26 cellular contexts compared by ENCODE assay signal in the genomic region with DNA sequence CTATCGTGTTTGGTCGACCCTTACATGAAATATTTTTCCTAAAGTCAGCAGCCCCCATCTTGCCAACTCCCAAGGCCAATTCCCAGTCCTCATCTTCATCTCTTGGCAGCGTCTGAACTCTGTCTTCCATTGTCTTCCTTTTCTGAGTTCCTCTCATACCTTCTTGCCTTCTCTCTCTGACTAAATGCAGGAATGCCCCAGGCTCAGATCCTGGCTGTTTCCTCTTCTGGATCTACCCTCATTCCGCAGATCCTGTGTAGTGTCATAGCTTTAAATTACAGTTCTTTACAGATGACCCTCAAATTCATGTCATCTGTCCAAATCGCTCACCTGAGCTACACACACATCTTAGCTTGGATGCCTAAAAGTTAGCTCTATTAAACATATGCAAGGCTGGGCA.
A peak's percentile ranks its signal among the peaks of the same experiment; 100 is the strongest.
DNase-seq lines count a peak whose midpoint lies in the region; ATAC-seq and TF ChIP-seq lines count a peak whose summit lies in the region.
"Had no signal": no experiment of that assay in that cellular context is flagged by ENCODE, and none has a peak within 500 bp of the region (broad histone marks: within the 10 kb centered on the region; RNA-seq: fewer than 3 reads in every experiment).

No MANE protein-coding gene starts in this region.

- no peak overlapping the region for H3K4me3 Mint-ChIP-seq in WTC11
- H3K4me3 Mint-ChIP-seq in nephron progenitor cell, result no peak overlapping the region
- H3K4me3 Mint-ChIP-seq: B cell; CD14-positive monocyte; CD4-positive, alpha-beta memory T cell; CD8-positive, alpha-beta memory T cell had no signal

- H3K36me3 ChIP-seq in BE2C (no peaks in the 10 kb centered on the region), SJCRH30 (no peaks in the 10 kb centered on the region)
- H3K36me3 ChIP-seq: BLaER1 had no signal

- H3K9me3 ChIP-seq in BE2C, result no peaks in the 10 kb centered on the region
- no peaks in the 10 kb centered on the region for H3K9me3 ChIP-seq in SJCRH30 (replicated peaks)
- H3K9me3 ChIP-seq: A549, BLaER1 had no signal

- peaks cover 31% of the 10 kb centered on the region for H3K4me1 Mint-ChIP-seq in WTC11
- peaks cover 9% of the 10 kb centered on the region for H3K4me1 Mint-ChIP-seq in nephron progenitor cell
- H3K4me1 Mint-ChIP-seq: B cell; CD14-positive monocyte; CD4-positive, alpha-beta memory T cell; CD4-positive, CD25-positive, alpha-beta regulatory T cell; CD8-positive, alpha-beta memory T cell had no signal

- CTCF ChIA-PET in WTC11 (lab: Charles Lee), result no interaction called here

- DNase-seq in ELF-1 (ENCODE audit: low read depth, low spot score) (peak; percentile 42), WTC11 (ENCODE audit: low spot score) (no peak), islet precursor cell (peak; percentile 58), nephron progenitor cell (no peak), BE2C (no peak), SJCRH30 (no peak), middle frontal gyrus (ENCODE audit: extremely low spot score, low spot score) (no peak)
- DNase-seq: AML-193; C1 segment of cervical spinal cord; CD4-positive, alpha-beta memory T cell; CD4-positive, CD25-positive, alpha-beta regulatory T cell; CD8-positive, alpha-beta memory T cell; COR-L47; DMS 273 treated with DMSO at 0.1 percent for 48 hours; DMS153; DMS53; DMS79; DND-41; EL; GF-D8 had no signal

- H3K27ac Mint-ChIP-seq in WTC11, result peak overlapping the region; percentile 1; the same call in 1 of the 2 replicates
- peak overlapping the region; percentile 0 for H3K27ac Mint-ChIP-seq in nephron progenitor cell
- H3K27ac Mint-ChIP-seq: B cell; CD14-positive monocyte; CD4-positive, alpha-beta memory T cell; CD4-positive, CD25-positive, alpha-beta regulatory T cell; CD8-positive, alpha-beta memory T cell had no signal

- ATAC-seq in WTC11 (peak; percentile 54; the same call in 1 of the 2 replicates), GM19351 (IDR thresholded peaks at IDR 0.05; ENCODE audit: unreplicated experiment) (no peak)
- ATAC-seq: A549 had no signal

- POLR2A ChIA-PET in WTC11 (lab: Charles Lee), result no interaction called here

- H3K27me3 Mint-ChIP-seq in WTC11 (ENCODE audit: low read depth) (no peaks in the 10 kb centered on the region; the same call in 1 of the 2 replicates), nephron progenitor cell (ENCODE audit: low read depth, poor library complexity) (peaks cover 5% of the 10 kb centered on the region)
- H3K27me3 Mint-ChIP-seq: CD4-positive, CD25-positive, alpha-beta regulatory T cell had no signal

- TF ChIP-seq CTCF in WTC11 (IDR thresholded peaks at IDR 0.05) (no peak), nephron progenitor cell (IDR thresholded peaks at IDR 0.05) (no peak), BE2C (IDR thresholded peaks at IDR 0.05; ENCODE audit: low read depth, low read length) (no peak)

- H3K9me3 Mint-ChIP-seq in WTC11 (0 out of 2 replicates have a peak, but pooled peaks cover 3% of the 10 kb centered on the region), nephron progenitor cell (peaks cover 31% of the 10 kb centered on the region)

- H3K27me3 ChIP-seq in BE2C (no peaks in the 10 kb centered on the region), SJCRH30 (no peaks in the 10 kb centered on the region)
- H3K27me3 ChIP-seq: BLaER1 had no signal

- H3K36me3 Mint-ChIP-seq in WTC11, result no peaks in the 10 kb centered on the region
- no peaks in the 10 kb centered on the region for H3K36me3 Mint-ChIP-seq in nephron progenitor cell (ENCODE audit: low read depth)
- H3K36me3 Mint-ChIP-seq: CD14-positive monocyte; CD4-positive, alpha-beta memory T cell; CD4-positive, CD25-positive, alpha-beta regulatory T cell; CD8-positive, alpha-beta memory T cell had no signal

- H3K4me1 ChIP-seq in BE2C, result no peaks in the 10 kb centered on the region
- H3K4me1 ChIP-seq in SJCRH30, result no peaks in the 10 kb centered on the region
- H3K4me1 ChIP-seq: A549, BLaER1 had no signal

- H3K27ac ChIP-seq in SJCRH30, result no peak overlapping the region
- H3K27ac ChIP-seq: 22Rv1, A549, BLaER1 had no signal

- H3K4me3 ChIP-seq in BE2C (ENCODE audit: low read depth, low read length) (no peak overlapping the region), SJCRH30 (no peak overlapping the region)
- H3K4me3 ChIP-seq: A549, BLaER1 had no signal

TF ChIP-seq in WTC11, 78 proteins besides CTCF, POLR2A, EP300 and RAD21 (continues in another document):
- TF ChIP-seq GRHL2 (CRISPR knock-in tag; IDR thresholded peaks at IDR 0.05; ENCODE audit: insufficient replicate concordance, severe bottlenecking), result no peak
- no peak for TF ChIP-seq HMGA2 (CRISPR knock-in tag; IDR thresholded peaks at IDR 0.05)
- no peak for TF ChIP-seq KAT7 (CRISPR knock-in tag; IDR thresholded peaks at IDR 0.05; ENCODE audit: borderline replicate concordance)
- no peak for TF ChIP-seq SMAD3 (CRISPR knock-in tag; IDR thresholded peaks at IDR 0.05; ENCODE audit: borderline replicate concordance)
- no peak for TF ChIP-seq OVOL2 (CRISPR knock-in tag; IDR thresholded peaks at IDR 0.05; ENCODE audit: borderline replicate concordance)
- no peak for TF ChIP-seq PRRX2 (CRISPR knock-in tag; IDR thresholded peaks at IDR 0.05)
- TF ChIP-seq, protein P1, sequence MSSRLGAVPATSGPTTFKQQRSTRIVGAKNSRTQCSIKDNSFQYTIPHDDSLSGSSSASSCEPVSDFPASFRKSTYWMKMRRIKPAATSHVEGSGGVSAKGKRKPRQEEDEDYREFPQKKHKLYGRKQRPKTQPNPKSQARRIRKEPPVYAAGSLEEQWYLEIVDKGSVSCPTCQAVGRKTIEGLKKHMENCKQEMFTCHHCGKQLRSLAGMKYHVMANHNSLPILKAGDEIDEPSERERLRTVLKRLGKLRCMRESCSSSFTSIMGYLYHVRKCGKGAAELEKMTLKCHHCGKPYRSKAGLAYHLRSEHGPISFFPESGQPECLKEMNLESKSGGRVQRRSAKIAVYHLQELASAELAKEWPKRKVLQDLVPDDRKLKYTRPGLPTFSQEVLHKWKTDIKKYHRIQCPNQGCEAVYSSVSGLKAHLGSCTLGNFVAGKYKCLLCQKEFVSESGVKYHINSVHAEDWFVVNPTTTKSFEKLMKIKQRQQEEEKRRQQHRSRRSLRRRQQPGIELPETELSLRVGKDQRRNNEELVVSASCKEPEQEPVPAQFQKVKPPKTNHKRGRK (CRISPR knock-in tag; IDR thresholded peaks at IDR 0.05; ENCODE audit: borderline replicate concordance), result no peak
- TF ChIP-seq RELA (CRISPR knock-in tag; IDR thresholded peaks at IDR 0.05; ENCODE audit: borderline replicate concordance), result no peak
- no peak for TF ChIP-seq JAZF1 (CRISPR knock-in tag; IDR thresholded peaks at IDR 0.05)
- TF ChIP-seq, protein P2, sequence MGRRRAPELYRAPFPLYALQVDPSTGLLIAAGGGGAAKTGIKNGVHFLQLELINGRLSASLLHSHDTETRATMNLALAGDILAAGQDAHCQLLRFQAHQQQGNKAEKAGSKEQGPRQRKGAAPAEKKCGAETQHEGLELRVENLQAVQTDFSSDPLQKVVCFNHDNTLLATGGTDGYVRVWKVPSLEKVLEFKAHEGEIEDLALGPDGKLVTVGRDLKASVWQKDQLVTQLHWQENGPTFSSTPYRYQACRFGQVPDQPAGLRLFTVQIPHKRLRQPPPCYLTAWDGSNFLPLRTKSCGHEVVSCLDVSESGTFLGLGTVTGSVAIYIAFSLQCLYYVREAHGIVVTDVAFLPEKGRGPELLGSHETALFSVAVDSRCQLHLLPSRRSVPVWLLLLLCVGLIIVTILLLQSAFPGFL (CRISPR knock-in tag; IDR thresholded peaks at IDR 0.05; ENCODE audit: borderline replicate concordance), result no peak
- TF ChIP-seq, protein P3, sequence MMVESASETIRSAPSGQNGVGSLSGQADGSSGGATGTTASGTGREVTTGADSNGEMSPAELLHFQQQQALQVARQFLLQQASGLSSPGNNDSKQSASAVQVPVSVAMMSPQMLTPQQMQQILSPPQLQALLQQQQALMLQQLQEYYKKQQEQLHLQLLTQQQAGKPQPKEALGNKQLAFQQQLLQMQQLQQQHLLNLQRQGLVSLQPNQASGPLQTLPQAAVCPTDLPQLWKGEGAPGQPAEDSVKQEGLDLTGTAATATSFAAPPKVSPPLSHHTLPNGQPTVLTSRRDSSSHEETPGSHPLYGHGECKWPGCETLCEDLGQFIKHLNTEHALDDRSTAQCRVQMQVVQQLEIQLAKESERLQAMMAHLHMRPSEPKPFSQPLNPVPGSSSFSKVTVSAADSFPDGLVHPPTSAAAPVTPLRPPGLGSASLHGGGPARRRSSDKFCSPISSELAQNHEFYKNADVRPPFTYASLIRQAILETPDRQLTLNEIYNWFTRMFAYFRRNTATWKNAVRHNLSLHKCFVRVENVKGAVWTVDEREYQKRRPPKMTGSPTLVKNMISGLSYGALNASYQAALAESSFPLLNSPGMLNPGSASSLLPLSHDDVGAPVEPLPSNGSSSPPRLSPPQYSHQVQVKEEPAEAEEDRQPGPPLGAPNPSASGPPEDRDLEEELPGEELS (CRISPR knock-in tag; IDR thresholded peaks at IDR 0.05), result no peak
- no peak for TF ChIP-seq GTF2I (CRISPR knock-in tag; conservative IDR thresholded peaks at IDR 0.05)
- TF ChIP-seq, protein P4, sequence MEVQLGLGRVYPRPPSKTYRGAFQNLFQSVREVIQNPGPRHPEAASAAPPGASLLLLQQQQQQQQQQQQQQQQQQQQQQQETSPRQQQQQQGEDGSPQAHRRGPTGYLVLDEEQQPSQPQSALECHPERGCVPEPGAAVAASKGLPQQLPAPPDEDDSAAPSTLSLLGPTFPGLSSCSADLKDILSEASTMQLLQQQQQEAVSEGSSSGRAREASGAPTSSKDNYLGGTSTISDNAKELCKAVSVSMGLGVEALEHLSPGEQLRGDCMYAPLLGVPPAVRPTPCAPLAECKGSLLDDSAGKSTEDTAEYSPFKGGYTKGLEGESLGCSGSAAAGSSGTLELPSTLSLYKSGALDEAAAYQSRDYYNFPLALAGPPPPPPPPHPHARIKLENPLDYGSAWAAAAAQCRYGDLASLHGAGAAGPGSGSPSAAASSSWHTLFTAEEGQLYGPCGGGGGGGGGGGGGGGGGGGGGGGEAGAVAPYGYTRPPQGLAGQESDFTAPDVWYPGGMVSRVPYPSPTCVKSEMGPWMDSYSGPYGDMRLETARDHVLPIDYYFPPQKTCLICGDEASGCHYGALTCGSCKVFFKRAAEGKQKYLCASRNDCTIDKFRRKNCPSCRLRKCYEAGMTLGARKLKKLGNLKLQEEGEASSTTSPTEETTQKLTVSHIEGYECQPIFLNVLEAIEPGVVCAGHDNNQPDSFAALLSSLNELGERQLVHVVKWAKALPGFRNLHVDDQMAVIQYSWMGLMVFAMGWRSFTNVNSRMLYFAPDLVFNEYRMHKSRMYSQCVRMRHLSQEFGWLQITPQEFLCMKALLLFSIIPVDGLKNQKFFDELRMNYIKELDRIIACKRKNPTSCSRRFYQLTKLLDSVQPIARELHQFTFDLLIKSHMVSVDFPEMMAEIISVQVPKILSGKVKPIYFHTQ (CRISPR knock-in tag; IDR thresholded peaks at IDR 0.05), result no peak

Comparison
In these comparisons a context has a peak if more than half of its experiments do, and no peak if none do; other contexts are left out.
1. DNase-seq: peak in ELF-1 (single experiment) and islet precursor cell (single experiment); none in WTC11 (single experiment), nephron progenitor cell (single experiment), BE2C (single experiment), SJCRH30 (0 of 2) and middle frontal gyrus (single experiment).